ENCODE assay signal across 28 cellular contexts in the genomic region with DNA sequence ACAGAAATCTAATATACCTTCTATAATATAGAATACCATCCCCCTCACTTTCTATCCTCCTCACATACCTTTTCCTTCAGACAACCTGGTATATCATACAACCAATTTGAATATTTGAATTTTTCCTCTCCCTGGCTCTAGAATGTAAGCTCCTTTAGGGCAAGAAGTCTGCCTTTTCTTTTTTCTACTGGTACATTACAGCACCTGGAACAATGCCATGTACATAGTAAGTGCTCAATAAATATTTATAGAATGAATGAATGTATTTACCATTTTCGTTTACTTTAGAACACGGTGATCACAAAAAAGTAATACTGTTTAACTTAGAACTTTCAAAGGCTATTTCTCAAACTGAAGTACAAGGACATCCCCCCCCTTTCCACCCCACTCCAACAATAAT.
"Had no signal": no experiment of that assay in that cellular context is flagged by ENCODE, and none has a peak within 500 bp of the region (broad histone marks: within the 10 kb centered on the region; RNA-seq: fewer than 3 reads in every experiment).

No MANE protein-coding gene starts in this region.

- DNase-seq: colonic mucosa; cortex of kidney; dermis blood vessel endothelial cell; dorsolateral prefrontal cortex; effector CD4-positive, alpha-beta T cell; effector CD8-positive, alpha-beta T cell; effector memory CD4-positive, alpha-beta T cell; effector memory CD8-positive, alpha-beta T cell; endodermal cell; erythroblast; esophagus squamous epithelium; foreskin fibroblast; foreskin keratinocyte; foreskin melanocyte; gastrocnemius medialis; glutamatergic neuron; head of caudate nucleus; heart right ventricle had no signal

- H3K4me1 ChIP-seq: colonic mucosa, esophagus muscularis mucosa, foreskin keratinocyte, gastrocnemius medialis, gastroesophageal sphincter, heart right ventricle had no signal

- H3K27ac Mint-ChIP-seq: dendritic cell treated with granulocyte-macrophage colony-stimulating factor and Interleukin-4, amounts not matched to agents 40 ng/mL and 50 ng/mL, for 4 days; effector memory CD8-positive, alpha-beta T cell; endodermal cell had no signal

- H3K9me3 Mint-ChIP-seq: dendritic cell treated with granulocyte-macrophage colony-stimulating factor and Interleukin-4, amounts not matched to agents 40 ng/mL and 50 ng/mL, for 4 days; effector memory CD8-positive, alpha-beta T cell; endodermal cell had no signal

- H3K27me3 Mint-ChIP-seq: dendritic cell treated with granulocyte-macrophage colony-stimulating factor and Interleukin-4, amounts not matched to agents 40 ng/mL and 50 ng/mL, for 4 days; effector memory CD8-positive, alpha-beta T cell had no signal

- H3K4me3 ChIP-seq: colonic mucosa, coronary artery, dorsolateral prefrontal cortex, esophagus muscularis mucosa, esophagus squamous epithelium, gastrocnemius medialis, gastroesophageal sphincter, heart right ventricle had no signal

- ATAC-seq: effector memory CD8-positive, alpha-beta T cell; esophagus mucosa; foreskin keratinocyte; gastrocnemius medialis; gastroesophageal sphincter; heart right ventricle had no signal

- H3K36me3 ChIP-seq: colonic mucosa, gastrocnemius medialis had no signal

- FAIRE-seq: colon, endometrium, endothelial cell of umbilical vein, frontal cortex had no signal

- H3K27me3 ChIP-seq: colonic mucosa, dorsolateral prefrontal cortex, esophagus muscularis mucosa, esophagus squamous epithelium, foreskin keratinocyte, gastrocnemius medialis, gastroesophageal sphincter, heart right ventricle had no signal

- H3K9me3 ChIP-seq: colonic mucosa, esophagus muscularis mucosa, esophagus squamous epithelium, gastrocnemius medialis, gastroesophageal sphincter, heart right ventricle had no signal

- H3K4me3 Mint-ChIP-seq: dendritic cell treated with granulocyte-macrophage colony-stimulating factor and Interleukin-4, amounts not matched to agents 40 ng/mL and 50 ng/mL, for 4 days; effector memory CD8-positive, alpha-beta T cell; endodermal cell had no signal

- H3K27ac ChIP-seq: colonic mucosa, coronary artery, dorsolateral prefrontal cortex, epithelial cell of prostate, esophagus muscularis mucosa, esophagus squamous epithelium, foreskin keratinocyte, gastrocnemius medialis, gastroesophageal sphincter, heart right ventricle had no signal
